In genomic region chr3:44206862-44207652, GRCh38 we compare ENCODE assay signal across 34 cellular contexts. TPM values are rescaled to one million over a fixed set of nuclear protein-coding genes. Genes with fewer than 3 reads are reported as not detected.
"Had no signal": no experiment of that assay in that cellular context is flagged by ENCODE, and none has a peak within 500 bp of the region (broad histone marks: within the 10 kb centered on the region; RNA-seq: fewer than 3 reads in every experiment).

No MANE protein-coding gene starts in this region.

- H3K4me3 Mint-ChIP-seq: activated CD4-positive, alpha-beta T cell treated with anti-CD3 and anti-CD28 coated beads, Interleukin-2, amount 10 ng/mL, durations not matched to agents 7 days and 5 days; activated CD8-positive, alpha-beta T cell treated with anti-CD3 and anti-CD28 coated beads, Interleukin-2, amount 10 ng/mL, durations not matched to agents 7 days and 5 days; activated T-cell treated with anti-CD3 and anti-CD28 coated beads, Interleukin-2, amount 50 U/mL, for 24 hours had no signal

- H3K4me1 ChIP-seq: ascending aorta had no signal

- H3K27me3 ChIP-seq: ascending aorta had no signal

- H3K9me3 ChIP-seq: ascending aorta had no signal

- H3K9me3 Mint-ChIP-seq: activated CD4-positive, alpha-beta T cell treated with anti-CD3 and anti-CD28 coated beads, Interleukin-2, amount 10 ng/mL, durations not matched to agents 7 days and 5 days; activated naive CD4-positive, alpha-beta T cell treated with anti-CD3 and anti-CD28 coated beads, Interleukin-2, amount 50 U/mL, for 72 hours; activated T-cell treated with anti-CD3 and anti-CD28 coated beads, Interleukin-2, amount 50 U/mL, for 24 hours; activated T-helper 2 cell treated with anti-CD3 and anti-CD28 coated beads, Interferon-gamma antibody, Interleukin-2, Interleukin-4, amounts not matched to agents 10 μg/mL and 5 μg/mL and 100 μg/mL, durations not matched to agents 14 hours and 24 hours and 36 hours had no signal

- H3K4me3 ChIP-seq: ascending aorta, cardiac muscle cell had no signal

- H3K27ac ChIP-seq: ascending aorta, cardiac muscle cell, WERI-Rb-1 had no signal

- H3K36me3 ChIP-seq: ascending aorta, cardiac muscle cell, WERI-Rb-1 had no signal

- DNase-seq: activated CD4-positive, alpha-beta T cell treated with anti-CD3 and anti-CD28 coated beads, Interleukin-2, amount 10 ng/mL, durations not matched to agents 7 days and 5 days; activated CD4-positive, alpha-beta T cell treated with anti-CD3 and anti-CD28 coated beads, Interleukin-2, amount 50 U/mL, for 48 hours; activated CD4-positive, CD25-positive, alpha-beta regulatory T cell; activated CD8-positive, alpha-beta T cell treated with anti-CD3 and anti-CD28 coated beads, Interleukin-2, amount 10 ng/mL, durations not matched to agents 7 days and 5 days; activated gamma-delta T cell; activated naive CD4-positive, alpha-beta T cell treated with Interleukin-2 at 50 U/mL for 16 hours; activated T-cell treated with anti-CD3 and anti-CD28 coated beads, Interleukin-2, amount 50 U/mL, for 24 hours; amniotic stem cell; KBM-7; NCI-H1092 treated with DMSO at 0.1 percent for 48 hours; NCI-H1417; NCI-H146; NCI-H187; NCI-H2029 treated with DMSO at 0.1 percent for 48 hours; NCI-H2107; NCI-H2171; NCI-H446; NCI-H510A treated with DMSO at 0.1 percent for 48 hours; NCI-H526 treated with DMSO at 0.1 percent for 48 hours; NCI-H774; RPMI8226; SHP77 treated with DMSO at 0.1 percent for 48 hours; T-helper 1 cell; T-helper 2 cell; T1000; WERI-Rb-1 had no signal

- H3K27ac Mint-ChIP-seq: activated CD4-positive, alpha-beta T cell treated with anti-CD3 and anti-CD28 coated beads, Interleukin-2, amount 10 ng/mL, durations not matched to agents 7 days and 5 days; activated CD8-positive, alpha-beta T cell treated with anti-CD3 and anti-CD28 coated beads, Interleukin-2, amount 10 ng/mL, durations not matched to agents 7 days and 5 days; activated naive CD4-positive, alpha-beta T cell treated with anti-CD3 and anti-CD28 coated beads, Interleukin-2, amount 50 U/mL, for 72 hours; activated T-cell treated with anti-CD3 and anti-CD28 coated beads, Interleukin-2, amount 50 U/mL, for 24 hours; activated T-helper 2 cell treated with anti-CD3 and anti-CD28 coated beads, Interferon-gamma antibody, Interleukin-2, Interleukin-4, amounts not matched to agents 10 μg/mL and 5 μg/mL and 100 μg/mL, durations not matched to agents 14 hours and 24 hours and 36 hours had no signal

- ATAC-seq: Panc1, SK-N-SH treated with all-trans-retinoic acid at 6 μM for 48 hours had no signal

RNA-seq across cellular contexts. Expression of gene TOPAZ1, which starts 34.6 kb away (rescaled TPM):
- total RNA-seq: activated CD4-positive, alpha-beta T cell treated with anti-CD3 and anti-CD28 coated beads, Interleukin-2, amount 10 ng/mL, durations not matched to agents 7 days and 5 days; activated CD8-positive, alpha-beta T cell treated with anti-CD3 and anti-CD28 coated beads, Interleukin-2, amount 10 ng/mL, durations not matched to agents 7 days and 5 days; activated naive CD4-positive, alpha-beta T cell treated with anti-CD3 and anti-CD28 coated beads, Interleukin-2, amount 50 U/mL, for 72 hours; activated T-helper 2 cell treated with anti-CD3 and anti-CD28 coated beads, Interferon-gamma antibody, Interleukin-2, Interleukin-4, amounts not matched to agents 10 μg/mL and 5 μg/mL and 100 μg/mL, durations not matched to agents 14 hours and 24 hours and 36 hours; ascending aorta; cardiac muscle cell; M059J; SK-MEL-5 had no signal
- polyA plus RNA-seq: cardiac muscle cell had no signal
